Comparison of ENCODE assay signal across 26 cellular contexts in the genomic region with DNA sequence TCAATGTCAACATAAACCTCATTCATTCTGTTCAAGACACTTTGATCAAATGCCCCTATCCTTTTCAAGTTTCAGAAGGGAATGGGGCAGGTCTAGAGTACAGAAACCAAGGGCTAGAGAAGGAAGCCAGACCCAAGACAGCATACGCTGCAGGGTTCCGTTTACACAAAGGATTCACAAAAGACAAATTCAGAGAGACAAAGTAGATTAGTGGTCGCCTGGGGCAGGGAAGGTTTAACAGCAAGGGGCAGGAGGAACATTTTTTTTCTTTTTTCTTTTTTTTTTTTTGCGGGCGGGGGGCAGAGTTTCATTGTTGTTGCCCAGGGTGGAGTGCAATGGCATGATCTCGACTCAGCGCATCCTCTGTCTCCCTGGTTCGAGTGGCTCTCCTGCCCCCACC.
"Had no signal": no experiment of that assay in that cellular context is flagged by ENCODE, and none has a peak within 500 bp of the region (broad histone marks: within the 10 kb centered on the region; RNA-seq: fewer than 3 reads in every experiment).

No MANE protein-coding gene starts in this region.

- H3K4me3 ChIP-seq: ascending aorta, breast epithelium, colonic mucosa, dorsolateral prefrontal cortex, esophagus squamous epithelium, gastrocnemius medialis, thoracic aorta, vagina had no signal

- H3K27me3 ChIP-seq: ascending aorta, breast epithelium, colonic mucosa, dorsolateral prefrontal cortex, esophagus squamous epithelium, gastrocnemius medialis, vagina had no signal

- H3K9me3 ChIP-seq: ascending aorta, breast epithelium, colonic mucosa, esophagus squamous epithelium, gastrocnemius medialis, thoracic aorta, vagina had no signal

- H3K4me3 Mint-ChIP-seq: activated CD4-positive, alpha-beta memory T cell treated with anti-CD3 and anti-CD28 coated beads for 36 hours; activated naive CD4-positive, alpha-beta T cell treated with anti-CD3 and anti-CD28 coated beads, Interleukin-2, amount 10 ng/mL, durations not matched to agents 7 days and 5 days; central memory CD8-positive, alpha-beta T cell; effector memory CD8-positive, alpha-beta T cell; memory B cell; nephron; type B pancreatic cell had no signal

- H3K27ac Mint-ChIP-seq: activated CD4-positive, alpha-beta memory T cell treated with anti-CD3 and anti-CD28 coated beads for 36 hours; activated naive CD4-positive, alpha-beta T cell treated with anti-CD3 and anti-CD28 coated beads, Interleukin-2, amount 10 ng/mL, durations not matched to agents 7 days and 5 days; nephron had no signal

- H3K27ac ChIP-seq: ascending aorta, breast epithelium, colonic mucosa, esophagus squamous epithelium, gastrocnemius medialis, thoracic aorta, vagina, WERI-Rb-1 had no signal

- H3K4me1 Mint-ChIP-seq: activated naive CD4-positive, alpha-beta T cell treated with anti-CD3 and anti-CD28 coated beads, Interleukin-2, amount 10 ng/mL, durations not matched to agents 7 days and 5 days; nephron had no signal

- ATAC-seq: effector memory CD8-positive, alpha-beta T cell; gastrocnemius medialis; sciatic nerve had no signal

- H3K9me3 Mint-ChIP-seq: activated CD4-positive, alpha-beta memory T cell treated with anti-CD3 and anti-CD28 coated beads for 36 hours; activated naive CD4-positive, alpha-beta T cell treated with anti-CD3 and anti-CD28 coated beads, Interleukin-2, amount 10 ng/mL, durations not matched to agents 7 days and 5 days; central memory CD8-positive, alpha-beta T cell; effector memory CD8-positive, alpha-beta T cell; memory B cell; nephron; type B pancreatic cell had no signal

- H3K27me3 Mint-ChIP-seq: activated CD4-positive, alpha-beta memory T cell treated with anti-CD3 and anti-CD28 coated beads for 36 hours; activated naive CD4-positive, alpha-beta T cell treated with anti-CD3 and anti-CD28 coated beads, Interleukin-2, amount 10 ng/mL, durations not matched to agents 7 days and 5 days; central memory CD8-positive, alpha-beta T cell; effector memory CD8-positive, alpha-beta T cell; memory B cell; type B pancreatic cell had no signal

- DNase-seq: activated CD4-positive, alpha-beta memory T cell treated with anti-CD3 and anti-CD28 coated beads for 36 hours; activated CD4-positive, alpha-beta T cell treated with anti-CD3 and anti-CD28 coated beads for 1 hour; activated effector memory CD4-positive, alpha-beta T cell treated with Interleukin-2 at 50 U/mL for 16 hours; activated naive CD4-positive, alpha-beta T cell treated with anti-CD3 and anti-CD28 coated beads, Interleukin-2, amount 10 ng/mL, durations not matched to agents 7 days and 5 days; activated T-cell treated with anti-CD3 and anti-CD28 coated beads, Interleukin-2, amount 50 U/mL, for 48 hours; colonic mucosa; effector memory CD8-positive, alpha-beta T cell; esophagus squamous epithelium; gastrocnemius medialis; head of caudate nucleus; left colon; occipital lobe; stimulated activated CD4-positive, alpha-beta T cell treated with anti-CD3 and anti-CD28 coated beads, Interleukin-2, amount 100 ng/mL, for 48 hours; stimulated activated CD8-positive, alpha-beta memory T cell treated with anti-CD3 and anti-CD28 coated beads, Interleukin-4, amount 100 ng/mL, for 48 hours; stimulated activated naive CD4-positive, alpha-beta T cell; WERI-Rb-1 had no signal

- H3K4me1 ChIP-seq: ascending aorta, breast epithelium, colonic mucosa, esophagus squamous epithelium, gastrocnemius medialis, vagina had no signal
